21 cellular contexts compared by ENCODE assay signal in genomic region chr6:49072146-49072545, GRCh38.
"Had no signal": no experiment of that assay in that cellular context is flagged by ENCODE, and none has a peak within 500 bp of the region (broad histone marks: within the 10 kb centered on the region; RNA-seq: fewer than 3 reads in every experiment).

No MANE protein-coding gene starts in this region.

- H3K4me1 Mint-ChIP-seq: activated CD4-positive, alpha-beta T cell treated with anti-CD3 and anti-CD28 coated beads, Interleukin-2, amount 10 ng/mL, durations not matched to agents 24 days and 14 days; activated naive CD8-positive, alpha-beta T cell treated with anti-CD3 and anti-CD28 coated beads, Interleukin-2, amount 10 ng/mL, durations not matched to agents 7 days and 5 days; mesothelial cell of epicardium; stimulated activated effector memory CD8-positive, alpha-beta T cell treated with anti-CD3 and anti-CD28 coated beads, Interleukin-12 subunit alpha, Interleukin-12 subunit beta, amount 100 ng/mL, for 72 hours had no signal

- H3K4me3 Mint-ChIP-seq: activated CD4-positive, alpha-beta T cell treated with anti-CD3 and anti-CD28 coated beads, Interleukin-2, amount 10 ng/mL, durations not matched to agents 24 days and 14 days; activated CD8-positive, alpha-beta T cell treated with anti-CD3 and anti-CD28 coated beads for 36 hours; activated naive CD8-positive, alpha-beta T cell treated with anti-CD3 and anti-CD28 coated beads, Interleukin-2, amount 10 ng/mL, durations not matched to agents 7 days and 5 days; activated T-cell treated with anti-CD3 and anti-CD28 coated beads, Interleukin-2, amount 50 U/mL, for 24 hours; mesothelial cell of epicardium; natural killer cell treated with Interleukin-12 subunit alpha and Interleukin-12 subunit beta and Interleukin-15 and Interleukin-18, amount 100 ng/mL, for 72 hours; stimulated activated effector memory CD8-positive, alpha-beta T cell treated with anti-CD3 and anti-CD28 coated beads, Interleukin-12 subunit alpha, Interleukin-12 subunit beta, amount 100 ng/mL, for 72 hours; type B pancreatic cell had no signal

- H3K36me3 ChIP-seq: colonic mucosa, sigmoid colon, stomach had no signal

- H3K27me3 Mint-ChIP-seq: activated CD4-positive, alpha-beta T cell treated with anti-CD3 and anti-CD28 coated beads, Interleukin-2, amount 10 ng/mL, durations not matched to agents 24 days and 14 days; activated CD8-positive, alpha-beta T cell treated with anti-CD3 and anti-CD28 coated beads for 36 hours; activated naive CD8-positive, alpha-beta T cell treated with anti-CD3 and anti-CD28 coated beads, Interleukin-2, amount 10 ng/mL, durations not matched to agents 7 days and 5 days; activated T-cell treated with anti-CD3 and anti-CD28 coated beads, Interleukin-2, amount 50 U/mL, for 24 hours; natural killer cell treated with Interleukin-12 subunit alpha and Interleukin-12 subunit beta and Interleukin-15 and Interleukin-18, amount 100 ng/mL, for 72 hours; type B pancreatic cell had no signal

- H3K27ac ChIP-seq: colonic mucosa, hepatocyte, sigmoid colon, stomach, testis had no signal

- H3K27ac Mint-ChIP-seq: activated CD4-positive, alpha-beta T cell treated with anti-CD3 and anti-CD28 coated beads, Interleukin-2, amount 10 ng/mL, durations not matched to agents 24 days and 14 days; activated CD8-positive, alpha-beta T cell treated with anti-CD3 and anti-CD28 coated beads for 36 hours; activated naive CD8-positive, alpha-beta T cell treated with anti-CD3 and anti-CD28 coated beads, Interleukin-2, amount 10 ng/mL, durations not matched to agents 7 days and 5 days; activated T-cell treated with anti-CD3 and anti-CD28 coated beads, Interleukin-2, amount 50 U/mL, for 24 hours; activated T-helper 2 cell treated with anti-CD3 and anti-CD28 coated beads, Interferon-gamma antibody, Interleukin-2, Interleukin-4, amounts not matched to agents 10 μg/mL and 5 μg/mL and 100 μg/mL, durations not matched to agents 14 hours and 24 hours and 36 hours; mesothelial cell of epicardium; natural killer cell treated with Interleukin-12 subunit alpha and Interleukin-12 subunit beta and Interleukin-15 and Interleukin-18, amount 100 ng/mL, for 72 hours; stimulated activated effector memory CD8-positive, alpha-beta T cell treated with anti-CD3 and anti-CD28 coated beads, Interleukin-12 subunit alpha, Interleukin-12 subunit beta, amount 100 ng/mL, for 72 hours; type B pancreatic cell had no signal

- H3K4me3 ChIP-seq: colonic mucosa, hepatocyte, lung, sigmoid colon, stomach, testis had no signal

- H3K9me3 ChIP-seq: colonic mucosa, sigmoid colon, testis had no signal

- H3K27me3 ChIP-seq: colonic mucosa, hepatocyte, sigmoid colon, stomach, testis had no signal

- H3K36me3 Mint-ChIP-seq: activated naive CD8-positive, alpha-beta T cell treated with anti-CD3 and anti-CD28 coated beads, Interleukin-2, amount 10 ng/mL, durations not matched to agents 7 days and 5 days; mesothelial cell of epicardium; stimulated activated effector memory CD8-positive, alpha-beta T cell treated with anti-CD3 and anti-CD28 coated beads, Interleukin-12 subunit alpha, Interleukin-12 subunit beta, amount 100 ng/mL, for 72 hours; type B pancreatic cell had no signal

- H3K4me1 ChIP-seq: colonic mucosa, sigmoid colon, stomach, testis had no signal

- H3K4me2 ChIP-seq: hepatocyte had no signal

- DNase-seq: activated CD4-positive, alpha-beta T cell treated with anti-CD3 and anti-CD28 coated beads, Interleukin-2, amount 10 ng/mL, durations not matched to agents 24 days and 14 days; activated CD8-positive, alpha-beta T cell treated with anti-CD3 and anti-CD28 coated beads for 36 hours; activated naive CD4-positive, alpha-beta T cell treated with Interleukin-2 at 50 U/mL for 16 hours; activated naive CD8-positive, alpha-beta T cell treated with anti-CD3 and anti-CD28 coated beads, Interleukin-2, amount 10 ng/mL, durations not matched to agents 7 days and 5 days; activated T-cell treated with anti-CD3 and anti-CD28 coated beads, Interleukin-2, amount 50 U/mL, for 24 hours; amygdala; caudate nucleus; colonic mucosa; left colon; sigmoid colon; stimulated activated CD4-positive, alpha-beta T cell treated with anti-CD3 and anti-CD28 coated beads, Interleukin-4, amount 100 ng/mL, for 24 hours; stomach; testis had no signal

- H2AFZ ChIP-seq: hepatocyte had no signal

- ATAC-seq: activated CD8-positive, alpha-beta T cell treated with anti-CD3 and anti-CD28 coated beads for 36 hours; esophagus mucosa; left colon; natural killer cell treated with Interleukin-12 subunit alpha and Interleukin-12 subunit beta and Interleukin-15 and Interleukin-18, amount 100 ng/mL, for 72 hours; stimulated activated effector memory CD8-positive, alpha-beta T cell treated with anti-CD3 and anti-CD28 coated beads, Interleukin-12 subunit alpha, Interleukin-12 subunit beta, amount 100 ng/mL, for 72 hours had no signal

- H3K9me3 Mint-ChIP-seq: activated CD4-positive, alpha-beta T cell treated with anti-CD3 and anti-CD28 coated beads, Interleukin-2, amount 10 ng/mL, durations not matched to agents 24 days and 14 days; type B pancreatic cell had no signal

- H3K79me2 ChIP-seq: hepatocyte had no signal
